Comparison of ENCODE assay signal across 13 cellular contexts in the genomic region with DNA sequence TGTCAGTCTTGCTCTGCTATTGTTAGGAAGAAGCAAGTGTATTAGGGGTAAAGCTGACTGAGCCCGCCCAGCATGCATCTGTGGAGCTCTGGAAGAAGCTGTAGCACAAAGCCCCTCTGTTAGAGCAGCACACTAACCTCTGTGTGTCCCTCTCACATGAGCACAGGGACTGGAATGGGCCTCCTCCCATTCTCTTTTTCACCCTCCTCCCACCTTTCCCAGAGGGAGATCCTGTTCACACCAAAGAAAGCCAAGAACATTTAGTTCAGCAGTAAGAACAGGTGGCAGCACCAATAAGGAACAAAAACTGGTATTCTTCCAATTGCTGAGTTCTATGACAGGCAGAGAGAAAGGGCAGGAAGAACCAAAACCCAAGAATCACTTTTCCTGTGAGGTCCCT. TPM values are rescaled to one million over a fixed set of nuclear protein-coding genes. Genes with fewer than 3 reads are reported as not detected.
A peak's percentile ranks its signal among the peaks of the same experiment; 100 is the strongest.
DNase-seq lines count a peak whose midpoint lies in the region; ATAC-seq, FAIRE-seq and TF ChIP-seq lines count a peak whose summit lies in the region.
"Had no signal": no experiment of that assay in that cellular context is flagged by ENCODE, and none has a peak within 500 bp of the region (broad histone marks: within the 10 kb centered on the region; RNA-seq: fewer than 3 reads in every experiment).

No MANE protein-coding gene starts in this region.

- FAIRE-seq in GM12892 (lab: Jason Lieb, UNC) = no peak

- H3K9me3 ChIP-seq in mucosa of descending colon = no peaks in the 10 kb centered on the region

- no TSS peak for BruUV-seq in Calu3 (replicated peaks; lab: Mats Ljungman, UMichigan)

- H3K27ac Mint-ChIP-seq in effector memory CD8-positive, alpha-beta T cell = peak overlapping the region; percentile 8 to 25
- no peak overlapping the region for H3K27ac Mint-ChIP-seq in Calu3 (ENCODE audit: unreplicated experiment)
- H3K27ac Mint-ChIP-seq: activated CD4-positive, alpha-beta memory T cell treated with anti-CD3 and anti-CD28 coated beads, Interleukin-2, amount 10 ng/mL, durations not matched to agents 7 days and 5 days; activated naive CD8-positive, alpha-beta T cell; stimulated activated naive CD8-positive, alpha-beta T cell treated with anti-CD3 and anti-CD28 coated beads, Interleukin-15, Interleukin-2, amounts not matched to agents 100 ng/mL and 50 ng/mL, for 24 hours; T-helper 1 cell treated with Interleukin-12 subunit alpha and Interleukin-12 subunit beta and Interleukin-4 antibody, amounts not matched to agents 30 μg/mL and 1 μg/mL, for 36 hours had no signal

- intact Hi-C loops in mucosa of descending colon (cut with DNase I, micrococcal nuclease) = no loop called here
- intact Hi-C loops in Calu3 (cut with micrococcal nuclease; ENCODE audit: unreplicated experiment) = no loop called here

- no peak for TF ChIP-seq POLR2A in GM12892 (IDR thresholded peaks at IDR 0.05; ENCODE audit: low read depth, low read length)

- H3K36me3 Mint-ChIP-seq in effector memory CD8-positive, alpha-beta T cell (ENCODE audit: insufficient read depth) = no peaks in the 10 kb centered on the region
- no peaks in the 10 kb centered on the region for H3K36me3 Mint-ChIP-seq in Calu3 (ENCODE audit: insufficient read depth, unreplicated experiment)

- no peak for ATAC-seq in effector memory CD8-positive, alpha-beta T cell (replicated peaks)
- ATAC-seq in mucosa of descending colon = peak; percentile 94

- H3K4me1 ChIP-seq in mucosa of descending colon (ENCODE audit: low read depth) = peaks cover 10% of the 10 kb centered on the region

- H3K4me1 Mint-ChIP-seq in effector memory CD8-positive, alpha-beta T cell (ENCODE audit: low read depth in 2 of 2) = no peaks in the 10 kb centered on the region
- H3K4me1 Mint-ChIP-seq in Calu3 (ENCODE audit: low read depth, unreplicated experiment) = no peaks in the 10 kb centered on the region
- H3K4me1 Mint-ChIP-seq: activated CD4-positive, alpha-beta memory T cell treated with anti-CD3 and anti-CD28 coated beads, Interleukin-2, amount 10 ng/mL, durations not matched to agents 7 days and 5 days had no signal

- CTCF ChIA-PET in Calu3 (lab: Charles Lee) = no interaction called here

- no peaks in the 10 kb centered on the region for H3K27me3 Mint-ChIP-seq in effector memory CD8-positive, alpha-beta T cell
- no peaks in the 10 kb centered on the region for H3K27me3 Mint-ChIP-seq in Calu3 (ENCODE audit: unreplicated experiment)
- H3K27me3 Mint-ChIP-seq: activated CD4-positive, alpha-beta memory T cell treated with anti-CD3 and anti-CD28 coated beads, Interleukin-2, amount 10 ng/mL, durations not matched to agents 7 days and 5 days; activated naive CD8-positive, alpha-beta T cell; stimulated activated naive CD8-positive, alpha-beta T cell treated with anti-CD3 and anti-CD28 coated beads, Interleukin-15, Interleukin-2, amounts not matched to agents 100 ng/mL and 50 ng/mL, for 24 hours had no signal

- H3K4me3 ChIP-seq in mucosa of descending colon = no peak overlapping the region

- no peak overlapping the region for H3K4me3 Mint-ChIP-seq in effector memory CD8-positive, alpha-beta T cell
- no peak overlapping the region for H3K4me3 Mint-ChIP-seq in Calu3 (ENCODE audit: low read depth, unreplicated experiment)
- H3K4me3 Mint-ChIP-seq: activated CD4-positive, alpha-beta memory T cell treated with anti-CD3 and anti-CD28 coated beads, Interleukin-2, amount 10 ng/mL, durations not matched to agents 7 days and 5 days; activated naive CD8-positive, alpha-beta T cell; stimulated activated naive CD8-positive, alpha-beta T cell treated with anti-CD3 and anti-CD28 coated beads, Interleukin-15, Interleukin-2, amounts not matched to agents 100 ng/mL and 50 ng/mL, for 24 hours; T-helper 1 cell treated with Interleukin-12 subunit alpha and Interleukin-12 subunit beta and Interleukin-4 antibody, amounts not matched to agents 30 μg/mL and 1 μg/mL, for 36 hours had no signal

- TF ChIP-seq CTCF in mucosa of descending colon (IDR thresholded peaks at IDR 0.05) = no peak
- no peak for TF ChIP-seq CTCF in Calu3 (IDR thresholded peaks at IDR 0.05; ENCODE audit: unreplicated experiment)

- DNase-seq in NCI-H1105 treated with DMSO at 0.1 percent for 48 hours (lab: John Stamatoyannopoulos, UW) (peak; percentile 46), NCI-H1105 (lab: John Stamatoyannopoulos, UW) (no peak), mucosa of descending colon (no peak), superior temporal gyrus (ENCODE audit: extremely low spot score) (peak; percentile 97), Calu3 (no peak), GM12892 (ENCODE audit: insufficient read length) (no peak), epidermal melanocyte (ENCODE audit: insufficient read length, low spot score) (no peak)
- no peak for DNase-seq in effector memory CD8-positive, alpha-beta T cell
- DNase-seq: activated CD4-positive, alpha-beta memory T cell treated with anti-CD3 and anti-CD28 coated beads, Interleukin-2, amount 10 ng/mL, durations not matched to agents 7 days and 5 days; effector memory CD4-positive, alpha-beta T cell had no signal

- H3K9me3 Mint-ChIP-seq in effector memory CD8-positive, alpha-beta T cell = no peaks in the 10 kb centered on the region
- H3K9me3 Mint-ChIP-seq in Calu3 (ENCODE audit: low read depth, unreplicated experiment) = no peaks in the 10 kb centered on the region
- H3K9me3 Mint-ChIP-seq: activated CD4-positive, alpha-beta memory T cell treated with anti-CD3 and anti-CD28 coated beads, Interleukin-2, amount 10 ng/mL, durations not matched to agents 7 days and 5 days; stimulated activated naive CD8-positive, alpha-beta T cell treated with anti-CD3 and anti-CD28 coated beads, Interleukin-15, Interleukin-2, amounts not matched to agents 100 ng/mL and 50 ng/mL, for 24 hours; T-helper 1 cell treated with Interleukin-12 subunit alpha and Interleukin-12 subunit beta and Interleukin-4 antibody, amounts not matched to agents 30 μg/mL and 1 μg/mL, for 36 hours had no signal

- no peaks in the 10 kb centered on the region for H3K36me3 ChIP-seq in mucosa of descending colon (ENCODE audit: low read depth)

RNA-seq across cellular contexts. Expression of a gene that starts 37.8 kb away (rescaled TPM):
- total RNA-seq in mucosa of descending colon = 100 to 1,000 TPM in 2 of 3 donors, 10 to 100 TPM in 1; 97.0 to 149 (median 109) TPM
- 39.4 and 48.1 TPM in 2 replicates for total RNA-seq in Calu3 (2022)
- polyA plus RNA-seq in GM12892 (2012; ENCODE audit: missing spikeins) = 4.6 TPM

RNA-seq across cellular contexts. Expression of a gene that starts 57.5 kb away (rescaled TPM):
- total RNA-seq in mucosa of descending colon = 10 to 100 TPM; 25.8 to 79.6 (median 27.3) TPM
- total RNA-seq in Calu3 (2022) = 26.4 and 27.5 TPM in 2 replicates
- polyA plus RNA-seq in GM12892 (2012; ENCODE audit: missing spikeins) = 36.3 TPM

Comparison
In these comparisons a context has a peak if more than half of its experiments do, and no peak if none do; other contexts are left out.
1. DNase-seq: peak in NCI-H1105 treated with DMSO at 0.1 percent for 48 hours (single experiment) and superior temporal gyrus (single experiment); none in NCI-H1105 (single experiment), effector memory CD8-positive, alpha-beta T cell (0 of 3), mucosa of descending colon (0 of 3), Calu3 (single experiment), GM12892 (single experiment) and epidermal melanocyte (single experiment).